Comparison of ENCODE assay signal across 1 cellular context in the genomic region with DNA sequence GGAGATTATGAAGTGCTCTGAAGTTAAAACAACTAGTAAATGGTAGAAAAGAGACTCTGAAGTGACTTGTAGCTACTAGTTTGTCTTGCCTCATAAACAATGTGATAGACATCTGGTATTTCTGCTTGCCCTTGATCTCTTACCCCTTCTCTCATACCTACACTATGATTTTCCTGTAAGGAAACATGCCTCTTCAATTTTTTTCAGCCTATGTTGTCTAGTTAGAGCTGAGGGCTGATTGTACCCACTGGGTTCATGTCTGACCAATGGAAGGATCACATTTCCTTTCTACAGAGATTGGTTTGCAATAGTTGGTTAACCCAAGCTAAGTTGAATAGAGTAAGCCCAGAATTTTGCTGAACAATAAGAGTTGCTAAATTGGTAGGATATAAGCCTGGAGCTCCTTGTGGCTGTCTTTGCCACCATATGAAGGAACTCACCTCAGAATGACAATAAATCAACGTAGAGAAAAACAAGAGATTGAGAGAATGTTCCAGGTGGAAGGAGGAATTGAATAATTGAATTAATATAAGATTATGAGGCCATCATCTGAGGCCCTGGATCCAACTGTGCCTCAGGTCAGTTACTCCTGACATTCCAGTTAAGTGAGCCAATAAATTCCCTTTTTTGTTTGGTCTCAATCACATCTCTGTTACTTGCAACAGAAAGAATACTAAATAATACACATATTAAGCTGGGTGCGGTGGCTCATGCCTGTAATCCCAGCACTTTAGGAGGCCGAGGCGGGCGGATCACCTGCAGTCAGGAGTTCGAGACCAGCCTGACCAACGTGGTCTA.
TF ChIP-seq lines count a peak whose summit lies in the region.

No MANE protein-coding gene starts in this region.

TF ChIP-seq in HepG2, 621 proteins besides CTCF, POLR2A, EP300 and RAD21 (continued from another document):
- TF ChIP-seq, protein P1, sequence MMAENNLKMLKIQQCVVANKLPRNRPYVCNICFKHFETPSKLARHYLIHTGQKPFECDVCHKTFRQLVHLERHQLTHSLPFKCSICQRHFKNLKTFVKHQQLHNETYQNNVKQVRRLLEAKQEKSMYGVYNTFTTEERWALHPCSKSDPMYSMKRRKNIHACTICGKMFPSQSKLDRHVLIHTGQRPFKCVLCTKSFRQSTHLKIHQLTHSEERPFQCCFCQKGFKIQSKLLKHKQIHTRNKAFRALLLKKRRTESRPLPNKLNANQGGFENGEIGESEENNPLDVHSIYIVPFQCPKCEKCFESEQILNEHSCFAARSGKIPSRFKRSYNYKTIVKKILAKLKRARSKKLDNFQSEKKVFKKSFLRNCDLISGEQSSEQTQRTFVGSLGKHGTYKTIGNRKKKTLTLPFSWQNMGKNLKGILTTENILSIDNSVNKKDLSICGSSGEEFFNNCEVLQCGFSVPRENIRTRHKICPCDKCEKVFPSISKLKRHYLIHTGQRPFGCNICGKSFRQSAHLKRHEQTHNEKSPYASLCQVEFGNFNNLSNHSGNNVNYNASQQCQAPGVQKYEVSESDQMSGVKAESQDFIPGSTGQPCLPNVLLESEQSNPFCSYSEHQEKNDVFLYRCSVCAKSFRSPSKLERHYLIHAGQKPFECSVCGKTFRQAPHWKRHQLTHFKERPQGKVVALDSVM (CRISPR knock-in tag; IDR thresholded peaks at IDR 0.05), result no peak
- TF ChIP-seq, protein P2, sequence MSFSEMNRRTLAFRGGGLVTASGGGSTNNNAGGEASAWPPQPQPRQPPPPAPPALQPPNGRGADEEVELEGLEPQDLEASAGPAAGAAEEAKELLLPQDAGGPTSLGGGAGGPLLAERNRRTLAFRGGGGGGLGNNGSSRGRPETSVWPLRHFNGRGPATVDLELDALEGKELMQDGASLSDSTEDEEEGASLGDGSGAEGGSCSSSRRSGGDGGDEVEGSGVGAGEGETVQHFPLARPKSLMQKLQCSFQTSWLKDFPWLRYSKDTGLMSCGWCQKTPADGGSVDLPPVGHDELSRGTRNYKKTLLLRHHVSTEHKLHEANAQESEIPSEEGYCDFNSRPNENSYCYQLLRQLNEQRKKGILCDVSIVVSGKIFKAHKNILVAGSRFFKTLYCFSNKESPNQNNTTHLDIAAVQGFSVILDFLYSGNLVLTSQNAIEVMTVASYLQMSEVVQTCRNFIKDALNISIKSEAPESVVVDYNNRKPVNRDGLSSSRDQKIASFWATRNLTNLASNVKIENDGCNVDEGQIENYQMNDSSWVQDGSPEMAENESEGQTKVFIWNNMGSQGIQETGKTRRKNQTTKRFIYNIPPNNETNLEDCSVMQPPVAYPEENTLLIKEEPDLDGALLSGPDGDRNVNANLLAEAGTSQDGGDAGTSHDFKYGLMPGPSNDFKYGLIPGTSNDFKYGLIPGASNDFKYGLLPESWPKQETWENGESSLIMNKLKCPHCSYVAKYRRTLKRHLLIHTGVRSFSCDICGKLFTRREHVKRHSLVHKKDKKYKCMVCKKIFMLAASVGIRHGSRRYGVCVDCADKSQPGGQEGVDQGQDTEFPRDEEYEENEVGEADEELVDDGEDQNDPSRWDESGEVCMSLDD (CRISPR knock-in tag; IDR thresholded peaks at IDR 0.05; ENCODE audit: borderline replicate concordance), result no peak
- TF ChIP-seq ZNF878 (CRISPR knock-in tag; IDR thresholded peaks at IDR 0.05) (no peak), PRPF4 (IDR thresholded peaks at IDR 0.05; ENCODE audit: low read depth, low read length, poor library complexity, severe bottlenecking) (no peak), ZZZ3 (CRISPR knock-in tag; IDR thresholded peaks at IDR 0.05; ENCODE audit: borderline replicate concordance) (no peak)
TF ChIP-seq in HepG2: peak in this region for 0.
